ENCODE assay signal across 19 cellular contexts in genomic region chr11:119796363-119797060, GRCh38.
"Had no signal": no experiment of that assay in that cellular context is flagged by ENCODE, and none has a peak within 500 bp of the region (broad histone marks: within the 10 kb centered on the region; RNA-seq: fewer than 3 reads in every experiment).

No MANE protein-coding gene starts in this region.

- H3K27me3 ChIP-seq: adrenal gland, upper lobe of left lung had no signal

- H3K4me1 ChIP-seq: adrenal gland, prostate gland, upper lobe of left lung had no signal

- H3K9me3 ChIP-seq: adrenal gland, prostate gland, upper lobe of left lung had no signal

- H3K36me3 ChIP-seq: adrenal gland, prostate gland, upper lobe of left lung had no signal

- H3K4me3 ChIP-seq: adrenal gland, prostate gland, upper lobe of left lung had no signal

- DNase-seq: activated CD4-positive, alpha-beta T cell treated with anti-CD3 and anti-CD28 coated beads, Interleukin-2, amount 10 ng/mL, durations not matched to agents 7 days and 5 days; activated CD4-positive, CD25-positive, alpha-beta regulatory T cell; activated CD8-positive, alpha-beta memory T cell treated with anti-CD3 and anti-CD28 coated beads for 24 hours; activated naive CD4-positive, alpha-beta T cell treated with anti-CD3 and anti-CD28 coated beads, Interleukin-2, amount 50 U/mL, for 16 hours; adrenal gland; cerebellar nuclear complex; glutamatergic neuron; left ventricle myocardium superior; nucleus accumbens; stimulated activated CD4-positive, alpha-beta T cell treated with anti-CD3 and anti-CD28 coated beads, Interleukin-2, amount 100 ng/mL, for 24 hours; stimulated activated naive CD4-positive, alpha-beta T cell; T-helper 2 cell; upper lobe of left lung had no signal

- FAIRE-seq: endometrium, keratinocyte, TTC549 had no signal

- ATAC-seq: esophagus mucosa, left ventricle myocardium superior, sciatic nerve had no signal

- H3K27ac ChIP-seq: adrenal gland, prostate gland, upper lobe of left lung had no signal
